ENCODE assay signal across 1 cellular context in genomic region chr5:148541054-148541835, GRCh38.
TF ChIP-seq lines count a peak whose summit lies in the region.

No MANE protein-coding gene starts in this region.

TF ChIP-seq in GM12878, 131 proteins besides CTCF, POLR2A, EP300 and RAD21:
- TF ChIP-seq YY1 (IDR thresholded peaks at IDR 0.05; ENCODE audit: low read depth, low read length) (no peak), CREM (IDR thresholded peaks at IDR 0.05; ENCODE audit: low read depth) (no peak), RELB (IDR thresholded peaks at IDR 0.05; ENCODE audit: low read depth) (no peak), ZNF384 (IDR thresholded peaks at IDR 0.05; ENCODE audit: borderline replicate concordance, low read depth, low read length) (no peak), MTA3 (IDR thresholded peaks at IDR 0.05; ENCODE audit: borderline replicate concordance, low read length) (no peak), NFYA (IDR thresholded peaks at IDR 0.05; ENCODE audit: borderline replicate concordance, low read depth, low read length) (no peak), NR2C1 (IDR thresholded peaks at IDR 0.05) (no peak), TCF12 (IDR thresholded peaks at IDR 0.05; ENCODE audit: low read depth, low read length) (no peak), ZNF622 (IDR thresholded peaks at IDR 0.05) (no peak), ZBED1 (IDR thresholded peaks at IDR 0.05; ENCODE audit: borderline replicate concordance) (no peak), POU2F2 (IDR thresholded peaks at IDR 0.05; ENCODE audit: borderline replicate concordance, low read depth, low read length) (no peak), MYB (IDR thresholded peaks at IDR 0.05; ENCODE audit: borderline replicate concordance, low read depth, low read length) (no peak), RB1 (IDR thresholded peaks at IDR 0.05; ENCODE audit: borderline replicate concordance) (no peak)
- TF ChIP-seq, protein P1, sequence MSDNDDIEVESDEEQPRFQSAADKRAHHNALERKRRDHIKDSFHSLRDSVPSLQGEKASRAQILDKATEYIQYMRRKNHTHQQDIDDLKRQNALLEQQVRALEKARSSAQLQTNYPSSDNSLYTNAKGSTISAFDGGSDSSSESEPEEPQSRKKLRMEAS (IDR thresholded peaks at IDR 0.05; ENCODE audit: low read depth, low read length): no peak
- TF ChIP-seq, protein P2, sequence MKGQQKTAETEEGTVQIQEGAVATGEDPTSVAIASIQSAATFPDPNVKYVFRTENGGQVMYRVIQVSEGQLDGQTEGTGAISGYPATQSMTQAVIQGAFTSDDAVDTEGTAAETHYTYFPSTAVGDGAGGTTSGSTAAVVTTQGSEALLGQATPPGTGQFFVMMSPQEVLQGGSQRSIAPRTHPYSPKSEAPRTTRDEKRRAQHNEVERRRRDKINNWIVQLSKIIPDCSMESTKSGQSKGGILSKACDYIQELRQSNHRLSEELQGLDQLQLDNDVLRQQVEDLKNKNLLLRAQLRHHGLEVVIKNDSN (IDR thresholded peaks at IDR 0.05; ENCODE audit: borderline replicate concordance, extremely low read length, insufficient read depth, low read depth, low read length): no peak
- TF ChIP-seq, protein P3, sequence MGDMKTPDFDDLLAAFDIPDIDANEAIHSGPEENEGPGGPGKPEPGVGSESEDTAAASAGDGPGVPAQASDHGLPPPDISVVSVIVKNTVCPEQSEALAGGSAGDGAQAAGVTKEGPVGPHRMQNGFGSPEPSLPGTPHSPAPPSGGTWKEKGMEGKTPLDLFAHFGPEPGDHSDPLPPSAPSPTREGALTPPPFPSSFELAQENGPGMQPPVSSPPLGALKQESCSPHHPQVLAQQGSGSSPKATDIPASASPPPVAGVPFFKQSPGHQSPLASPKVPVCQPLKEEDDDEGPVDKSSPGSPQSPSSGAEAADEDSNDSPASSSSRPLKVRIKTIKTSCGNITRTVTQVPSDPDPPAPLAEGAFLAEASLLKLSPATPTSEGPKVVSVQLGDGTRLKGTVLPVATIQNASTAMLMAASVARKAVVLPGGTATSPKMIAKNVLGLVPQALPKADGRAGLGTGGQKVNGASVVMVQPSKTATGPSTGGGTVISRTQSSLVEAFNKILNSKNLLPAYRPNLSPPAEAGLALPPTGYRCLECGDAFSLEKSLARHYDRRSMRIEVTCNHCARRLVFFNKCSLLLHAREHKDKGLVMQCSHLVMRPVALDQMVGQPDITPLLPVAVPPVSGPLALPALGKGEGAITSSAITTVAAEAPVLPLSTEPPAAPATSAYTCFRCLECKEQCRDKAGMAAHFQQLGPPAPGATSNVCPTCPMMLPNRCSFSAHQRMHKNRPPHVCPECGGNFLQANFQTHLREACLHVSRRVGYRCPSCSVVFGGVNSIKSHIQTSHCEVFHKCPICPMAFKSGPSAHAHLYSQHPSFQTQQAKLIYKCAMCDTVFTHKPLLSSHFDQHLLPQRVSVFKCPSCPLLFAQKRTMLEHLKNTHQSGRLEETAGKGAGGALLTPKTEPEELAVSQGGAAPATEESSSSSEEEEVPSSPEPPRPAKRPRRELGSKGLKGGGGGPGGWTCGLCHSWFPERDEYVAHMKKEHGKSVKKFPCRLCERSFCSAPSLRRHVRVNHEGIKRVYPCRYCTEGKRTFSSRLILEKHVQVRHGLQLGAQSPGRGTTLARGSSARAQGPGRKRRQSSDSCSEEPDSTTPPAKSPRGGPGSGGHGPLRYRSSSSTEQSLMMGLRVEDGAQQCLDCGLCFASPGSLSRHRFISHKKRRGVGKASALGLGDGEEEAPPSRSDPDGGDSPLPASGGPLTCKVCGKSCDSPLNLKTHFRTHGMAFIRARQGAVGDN (IDR thresholded peaks at IDR 0.05): no peak
